10 cellular contexts compared by ENCODE assay signal in the genomic region with DNA sequence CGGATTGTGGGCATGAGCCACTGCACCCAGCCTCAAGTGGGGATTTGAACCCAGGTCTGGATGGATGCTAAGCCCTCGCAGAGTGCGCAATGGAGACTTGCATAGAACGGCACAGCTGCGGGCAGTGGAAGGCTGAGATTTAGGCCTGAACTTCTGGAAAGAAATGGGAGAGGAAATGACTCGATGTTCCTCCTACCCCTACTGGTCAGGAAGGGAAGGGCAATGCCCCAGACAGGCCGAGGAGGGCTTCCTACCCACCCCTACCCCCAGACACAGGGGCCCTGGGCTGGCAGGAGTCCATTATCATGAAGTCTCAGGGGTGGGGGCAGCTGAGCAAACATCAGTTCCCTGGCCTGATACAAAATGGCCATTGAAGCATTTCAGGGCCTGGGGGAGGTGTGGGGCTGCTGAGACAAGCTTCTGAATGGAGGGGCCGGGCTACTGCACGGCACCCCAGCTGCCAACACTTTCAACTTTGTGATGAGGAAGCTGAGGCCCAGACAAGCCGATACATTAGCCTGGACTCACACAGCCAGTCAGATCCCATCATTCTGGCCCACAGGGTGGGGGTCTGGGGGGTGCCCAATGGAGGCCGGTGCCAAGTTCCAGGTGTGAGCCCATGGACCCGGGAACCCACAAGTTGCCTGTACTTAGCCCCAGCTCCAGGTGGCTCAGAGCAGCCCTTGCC. TPM values are rescaled to one million over a fixed set of nuclear protein-coding genes. Genes with fewer than 3 reads are reported as not detected.
DNase-seq lines count a peak whose midpoint lies in the region; ATAC-seq and TF ChIP-seq lines count a peak whose summit lies in the region.
"Had no signal": no experiment of that assay in that cellular context is flagged by ENCODE, and none has a peak within 500 bp of the region (broad histone marks: within the 10 kb centered on the region; RNA-seq: fewer than 3 reads in every experiment).

No MANE protein-coding gene starts in this region.

- no peak overlapping the region for H3K4me3 ChIP-seq in choroid plexus epithelial cell (ENCODE audit: low read depth, low read length)
- no peak overlapping the region for H3K4me3 ChIP-seq in neural progenitor cell
- H3K4me3 ChIP-seq: HAP-1 had no signal

- H3F3A ChIP-seq in neural progenitor cell (ENCODE audit: low read depth), result no peaks in the 10 kb centered on the region

- H3K9me3 Mint-ChIP-seq in neural progenitor cell, result no peaks in the 10 kb centered on the region

- no peaks in the 10 kb centered on the region for H3K36me3 ChIP-seq in neural progenitor cell
- H3K36me3 ChIP-seq: HAP-1 had no signal

- H3K36me3 Mint-ChIP-seq in neural progenitor cell, result no peaks in the 10 kb centered on the region

- H3K27ac Mint-ChIP-seq in neural progenitor cell, result peak overlapping the region; percentile 89

- H3K27me3 ChIP-seq in neural progenitor cell, result no peaks in the 10 kb centered on the region

- H3K4me1 Mint-ChIP-seq in neural progenitor cell, result peaks cover 3% of the 10 kb centered on the region

- H3K4me1 ChIP-seq in neural progenitor cell, result no peaks in the 10 kb centered on the region

- no peaks in the 10 kb centered on the region for H3K9me3 ChIP-seq in neural progenitor cell (ENCODE audit: low read depth)
- H3K9me3 ChIP-seq: HAP-1 had no signal

- H2AFZ ChIP-seq in neural progenitor cell (replicated peaks), result peak overlapping the region; percentile 19

- H3K79me2 ChIP-seq in neural progenitor cell (ENCODE audit: low read depth), result no peaks in the 10 kb centered on the region

- peak; percentile 79 for DNase-seq in ELF-1 (ENCODE audit: low read depth, low spot score)
- DNase-seq in NCI-H1092 treated with DMSO at 0.1 percent for 48 hours (lab: John Stamatoyannopoulos, UW), result peak; percentile 89
- peak; percentile 52 for DNase-seq in choroid plexus epithelial cell (ENCODE audit: low read depth)
- peak; percentile 52 for DNase-seq in neural progenitor cell (ENCODE audit: low spot score)
- DNase-seq in T-helper 1 cell, result no peak
- DNase-seq in C1 segment of cervical spinal cord (lab: John Stamatoyannopoulos, UW), result no peak
- no peak for DNase-seq in central memory CD4-positive, alpha-beta T cell

- H3K4me3 Mint-ChIP-seq in neural progenitor cell, result no peak overlapping the region

- H3K4me2 ChIP-seq in neural progenitor cell, result no peak overlapping the region

- no peaks in the 10 kb centered on the region for H4K20me1 ChIP-seq in neural progenitor cell (ENCODE audit: low read depth)

- no peak overlapping the region for H3K9ac ChIP-seq in neural progenitor cell

- H3K27me3 Mint-ChIP-seq in neural progenitor cell (ENCODE audit: insufficient read depth, low read depth), result peaks cover 7% of the 10 kb centered on the region

- ATAC-seq in GM18511 (IDR thresholded peaks at IDR 0.05; ENCODE audit: unreplicated experiment), result no peak

- H3K27ac ChIP-seq in neural progenitor cell, result no peak overlapping the region

- peak; percentile 70 for TF ChIP-seq CTCF in choroid plexus epithelial cell (conservative IDR thresholded peaks at IDR 0.05; ENCODE audit: low read depth, low read length)
- peak; percentile 58 for TF ChIP-seq CTCF in neural progenitor cell (IDR thresholded peaks at IDR 0.05)

RNA-seq across cellular contexts. Expression of a gene that starts 13.5 kb away (rescaled TPM):
- not detected in 2 replicates for total RNA-seq in neural progenitor cell (ENCODE audit: low replicate concordance)
- total RNA-seq: dermis microvascular lymphatic vessel endothelial cell had no signal

RNA-seq across cellular contexts. Expression of a gene that starts 22.0 kb away (rescaled TPM):
- 2,408 and 2,553 TPM in 2 replicates for total RNA-seq in neural progenitor cell (ENCODE audit: low replicate concordance)

RNA-seq across cellular contexts. Expression of a gene that starts 22.2 kb away (rescaled TPM):
- 24.0 and 26.2 TPM in 2 replicates for total RNA-seq in neural progenitor cell (ENCODE audit: low replicate concordance)

Comparison
In these comparisons a context has a peak if more than half of its experiments do, and no peak if none do; other contexts are left out.
1. DNase-seq: peak in ELF-1 (single experiment), NCI-H1092 treated with DMSO at 0.1 percent for 48 hours (single experiment), choroid plexus epithelial cell (single experiment) and neural progenitor cell (single experiment); none in T-helper 1 cell (0 of 5), C1 segment of cervical spinal cord (0 of 14) and central memory CD4-positive, alpha-beta T cell (single experiment).